ENCODE assay signal across 24 cellular contexts in the genomic region with DNA sequence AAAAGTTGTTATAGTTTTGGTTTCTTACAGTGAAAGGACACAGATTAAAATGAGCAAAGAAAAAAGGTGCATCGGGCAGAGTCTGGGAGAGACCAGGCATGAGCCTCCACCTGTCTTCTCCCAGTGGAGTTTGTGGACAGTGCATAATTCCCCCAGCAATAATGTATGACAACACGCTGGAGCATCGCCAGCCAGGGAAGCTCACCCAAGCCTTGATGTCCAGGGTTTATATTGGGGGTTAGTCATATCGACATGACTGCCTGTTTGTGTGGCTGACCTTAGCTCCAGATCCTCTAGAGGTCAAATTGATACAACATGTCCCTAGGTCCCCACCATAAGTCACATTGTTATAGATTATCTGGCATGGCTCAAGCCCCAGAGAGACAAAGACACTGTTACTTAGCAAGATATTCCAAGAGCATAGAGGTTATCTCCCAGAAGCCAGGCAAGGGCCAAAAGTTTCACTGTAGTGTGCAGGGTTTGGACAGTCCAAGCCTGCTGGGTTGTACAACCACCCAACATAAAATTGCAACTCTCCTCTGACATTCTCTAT. TPM values are rescaled to one million over a fixed set of nuclear protein-coding genes. Genes with fewer than 3 reads are reported as not detected.
"Had no signal": no experiment of that assay in that cellular context is flagged by ENCODE, and none has a peak within 500 bp of the region (broad histone marks: within the 10 kb centered on the region; RNA-seq: fewer than 3 reads in every experiment).

No MANE protein-coding gene starts in this region.

- H3K36me3 ChIP-seq: sigmoid colon, thyroid gland had no signal

- H3K27ac ChIP-seq: body of pancreas, dorsolateral prefrontal cortex, parathyroid adenoma, sigmoid colon, thyroid gland had no signal

- H3K4me3 ChIP-seq: body of pancreas, dorsolateral prefrontal cortex, lung, sigmoid colon, thyroid gland had no signal

- H3K4me3 Mint-ChIP-seq: activated CD4-positive, alpha-beta T cell treated with anti-CD3 and anti-CD28 coated beads, Interleukin-2, amount 10 ng/mL, durations not matched to agents 24 days and 14 days; activated CD8-positive, alpha-beta T cell treated with anti-CD3 and anti-CD28 coated beads, Interleukin-2, amount 10 ng/mL, durations not matched to agents 7 days and 5 days; activated naive CD8-positive, alpha-beta T cell treated with anti-CD3 and anti-CD28 coated beads, Interleukin-2, amount 10 ng/mL, durations not matched to agents 7 days and 5 days; activated T-cell treated with anti-CD3 and anti-CD28 coated beads, Interleukin-2, amount 50 U/mL, for 24 hours; nephron; stimulated activated effector memory CD8-positive, alpha-beta T cell treated with anti-CD3 and anti-CD28 coated beads, Interleukin-12 subunit alpha, Interleukin-12 subunit beta, amount 100 ng/mL, for 72 hours had no signal

- H3K27me3 ChIP-seq: body of pancreas, thyroid gland had no signal

- ATAC-seq: activated CD8-positive, alpha-beta T cell treated with anti-CD3 and anti-CD28 coated beads, Interleukin-2, amount 10 ng/mL, durations not matched to agents 7 days and 5 days; body of pancreas; left lobe of liver; stimulated activated effector memory CD8-positive, alpha-beta T cell treated with anti-CD3 and anti-CD28 coated beads, Interleukin-12 subunit alpha, Interleukin-12 subunit beta, amount 100 ng/mL, for 72 hours had no signal

- H3K27ac Mint-ChIP-seq: activated CD4-positive, alpha-beta T cell treated with anti-CD3 and anti-CD28 coated beads, Interleukin-2, amount 10 ng/mL, durations not matched to agents 24 days and 14 days; activated CD8-positive, alpha-beta T cell treated with anti-CD3 and anti-CD28 coated beads, Interleukin-2, amount 10 ng/mL, durations not matched to agents 7 days and 5 days; activated naive CD8-positive, alpha-beta T cell treated with anti-CD3 and anti-CD28 coated beads, Interleukin-2, amount 10 ng/mL, durations not matched to agents 7 days and 5 days; activated T-cell treated with anti-CD3 and anti-CD28 coated beads, Interleukin-2, amount 50 U/mL, for 24 hours; activated T-helper 2 cell treated with anti-CD3 and anti-CD28 coated beads, Interferon-gamma antibody, Interleukin-2, Interleukin-4, amounts not matched to agents 10 μg/mL and 5 μg/mL and 100 μg/mL, durations not matched to agents 14 hours and 24 hours and 36 hours; nephron; stimulated activated effector memory CD8-positive, alpha-beta T cell treated with anti-CD3 and anti-CD28 coated beads, Interleukin-12 subunit alpha, Interleukin-12 subunit beta, amount 100 ng/mL, for 72 hours had no signal

- H3K4me1 Mint-ChIP-seq: activated CD4-positive, alpha-beta T cell treated with anti-CD3 and anti-CD28 coated beads, Interleukin-2, amount 10 ng/mL, durations not matched to agents 24 days and 14 days; activated naive CD8-positive, alpha-beta T cell treated with anti-CD3 and anti-CD28 coated beads, Interleukin-2, amount 10 ng/mL, durations not matched to agents 7 days and 5 days; nephron; stimulated activated effector memory CD8-positive, alpha-beta T cell treated with anti-CD3 and anti-CD28 coated beads, Interleukin-12 subunit alpha, Interleukin-12 subunit beta, amount 100 ng/mL, for 72 hours had no signal

- DNase-seq: activated CD4-positive, alpha-beta T cell treated with anti-CD3 and anti-CD28 coated beads, Interleukin-2, amount 10 ng/mL, durations not matched to agents 24 days and 14 days; activated CD4-positive, CD25-positive, alpha-beta regulatory T cell; activated CD8-positive, alpha-beta T cell treated with anti-CD3 and anti-CD28 coated beads, Interleukin-2, amount 10 ng/mL, durations not matched to agents 7 days and 5 days; activated naive CD4-positive, alpha-beta T cell treated with Interleukin-2 at 50 U/mL for 16 hours; activated naive CD8-positive, alpha-beta T cell treated with anti-CD3 and anti-CD28 coated beads, Interleukin-2, amount 10 ng/mL, durations not matched to agents 7 days and 5 days; activated T-cell treated with anti-CD3 and anti-CD28 coated beads, Interleukin-2, amount 50 U/mL, for 24 hours; amygdala; body of pancreas; caudate nucleus; dorsolateral prefrontal cortex; head of caudate nucleus; midbrain; sigmoid colon; stimulated activated CD4-positive, alpha-beta T cell treated with anti-CD3 and anti-CD28 coated beads, Interleukin-4, amount 100 ng/mL, for 24 hours; thyroid gland had no signal

- H3K4me1 ChIP-seq: parathyroid adenoma, sigmoid colon, thyroid gland had no signal

- H3K36me3 Mint-ChIP-seq: activated naive CD8-positive, alpha-beta T cell treated with anti-CD3 and anti-CD28 coated beads, Interleukin-2, amount 10 ng/mL, durations not matched to agents 7 days and 5 days; stimulated activated effector memory CD8-positive, alpha-beta T cell treated with anti-CD3 and anti-CD28 coated beads, Interleukin-12 subunit alpha, Interleukin-12 subunit beta, amount 100 ng/mL, for 72 hours had no signal

- H3K9me3 ChIP-seq: body of pancreas, thyroid gland had no signal

- H3K9me3 Mint-ChIP-seq: activated naive CD8-positive, alpha-beta T cell treated with anti-CD3 and anti-CD28 coated beads, Interleukin-2, amount 10 ng/mL, durations not matched to agents 7 days and 5 days had no signal

RNA-seq across cellular contexts. Expression of gene KLK13, which starts 5.5 kb away (rescaled TPM):
- total RNA-seq: activated CD4-positive, alpha-beta T cell treated with anti-CD3 and anti-CD28 coated beads, Interleukin-2, amount 10 ng/mL, durations not matched to agents 24 days and 14 days; activated CD8-positive, alpha-beta T cell treated with anti-CD3 and anti-CD28 coated beads, Interleukin-2, amount 10 ng/mL, durations not matched to agents 7 days and 5 days; activated naive CD8-positive, alpha-beta T cell treated with anti-CD3 and anti-CD28 coated beads, Interleukin-2, amount 10 ng/mL, durations not matched to agents 7 days and 5 days; activated T-helper 2 cell treated with anti-CD3 and anti-CD28 coated beads, Interferon-gamma antibody, Interleukin-2, Interleukin-4, amounts not matched to agents 10 μg/mL and 5 μg/mL and 100 μg/mL, durations not matched to agents 14 hours and 24 hours and 36 hours; left lobe of liver; renal cortical epithelial cell; sigmoid colon; urinary bladder had no signal

RNA-seq across cellular contexts. Expression of gene KLK14, which starts 12.3 kb away (rescaled TPM):
- total RNA-seq: body of pancreas, left lobe of liver, renal cortical epithelial cell, sigmoid colon, thyroid gland, urinary bladder had no signal

RNA-seq across cellular contexts. Expression of gene KLK12, which starts 35.6 kb away (rescaled TPM):
- total RNA-seq: activated CD4-positive, alpha-beta T cell treated with anti-CD3 and anti-CD28 coated beads, Interleukin-2, amount 10 ng/mL, durations not matched to agents 24 days and 14 days; activated CD8-positive, alpha-beta T cell treated with anti-CD3 and anti-CD28 coated beads, Interleukin-2, amount 10 ng/mL, durations not matched to agents 7 days and 5 days; activated naive CD8-positive, alpha-beta T cell treated with anti-CD3 and anti-CD28 coated beads, Interleukin-2, amount 10 ng/mL, durations not matched to agents 7 days and 5 days; activated T-helper 2 cell treated with anti-CD3 and anti-CD28 coated beads, Interferon-gamma antibody, Interleukin-2, Interleukin-4, amounts not matched to agents 10 μg/mL and 5 μg/mL and 100 μg/mL, durations not matched to agents 14 hours and 24 hours and 36 hours; body of pancreas; dorsolateral prefrontal cortex; left lobe of liver; renal cortical epithelial cell; sigmoid colon; thyroid gland; urinary bladder had no signal
- polyA plus RNA-seq: keratinocyte, urinary bladder had no signal

RNA-seq across cellular contexts. Expression of gene KLK11, which starts 44.0 kb away (rescaled TPM):
- total RNA-seq: activated CD4-positive, alpha-beta T cell treated with anti-CD3 and anti-CD28 coated beads, Interleukin-2, amount 10 ng/mL, durations not matched to agents 24 days and 14 days; activated CD8-positive, alpha-beta T cell treated with anti-CD3 and anti-CD28 coated beads, Interleukin-2, amount 10 ng/mL, durations not matched to agents 7 days and 5 days; activated naive CD8-positive, alpha-beta T cell treated with anti-CD3 and anti-CD28 coated beads, Interleukin-2, amount 10 ng/mL, durations not matched to agents 7 days and 5 days; activated T-helper 2 cell treated with anti-CD3 and anti-CD28 coated beads, Interferon-gamma antibody, Interleukin-2, Interleukin-4, amounts not matched to agents 10 μg/mL and 5 μg/mL and 100 μg/mL, durations not matched to agents 14 hours and 24 hours and 36 hours; dorsolateral prefrontal cortex; left lobe of liver; renal cortical epithelial cell; urinary bladder had no signal
